Comparison of ENCODE assay signal across 21 cellular contexts in genomic region chr9:108549184-108549583, GRCh38.
DNase-seq lines count a peak whose midpoint lies in the region; ATAC-seq and TF ChIP-seq lines count a peak whose summit lies in the region.
"Had no signal": no experiment of that assay in that cellular context is flagged by ENCODE, and none has a peak within 500 bp of the region (broad histone marks: within the 10 kb centered on the region; RNA-seq: fewer than 3 reads in every experiment).

No MANE protein-coding gene starts in this region.

- no peaks in the 10 kb centered on the region for H3K27me3 Mint-ChIP-seq in Calu3 (ENCODE audit: unreplicated experiment)
- H3K27me3 Mint-ChIP-seq in HFFc6 (ENCODE audit: insufficient read depth), result peaks cover 3% of the 10 kb centered on the region; the same call in 1 of the 2 replicates
- H3K27me3 Mint-ChIP-seq: activated CD8-positive, alpha-beta T cell treated with anti-CD3 and anti-CD28 coated beads for 36 hours; central memory CD8-positive, alpha-beta T cell; effector memory CD8-positive, alpha-beta T cell had no signal

- H3K27ac ChIP-seq in esophagus (ENCODE audit: low read depth in 2 of 2, low read length in 1 of 2), result peak overlapping the region; percentile 85 to 90
- H3K27ac ChIP-seq: GM23248, right atrium auricular region, WERI-Rb-1 had no signal

- intact Hi-C loops in Calu3 (cut with micrococcal nuclease; ENCODE audit: unreplicated experiment), result no loop called here
- intact Hi-C loops in mucosa of descending colon (cut with DNase I, micrococcal nuclease), result no loop called here

- peaks cover 39% of the 10 kb centered on the region for H3K4me1 Mint-ChIP-seq in Calu3 (ENCODE audit: low read depth, unreplicated experiment)
- peaks cover 58% of the 10 kb centered on the region for H3K4me1 Mint-ChIP-seq in HFFc6 (ENCODE audit: low read depth)
- H3K4me1 Mint-ChIP-seq: central memory CD8-positive, alpha-beta T cell had no signal

- H3K4me3 Mint-ChIP-seq in Calu3 (ENCODE audit: low read depth, unreplicated experiment) (no peak overlapping the region), HFFc6 (no peak overlapping the region)
- H3K4me3 Mint-ChIP-seq: activated CD8-positive, alpha-beta T cell treated with anti-CD3 and anti-CD28 coated beads for 36 hours; activated T-cell treated with anti-CD3 and anti-CD28 coated beads, Interleukin-2, amount 50 U/mL, for 72 hours; central memory CD8-positive, alpha-beta T cell; effector memory CD8-positive, alpha-beta T cell had no signal

- H3K27ac Mint-ChIP-seq in Calu3 (ENCODE audit: unreplicated experiment), result peak overlapping the region; percentile 79
- H3K27ac Mint-ChIP-seq in HFFc6, result no peak overlapping the region
- H3K27ac Mint-ChIP-seq: activated CD8-positive, alpha-beta T cell treated with anti-CD3 and anti-CD28 coated beads for 36 hours; activated T-cell treated with anti-CD3 and anti-CD28 coated beads, Interleukin-2, amount 50 U/mL, for 72 hours; effector memory CD8-positive, alpha-beta T cell had no signal

- peak; percentile 72 for ATAC-seq in mucosa of descending colon
- ATAC-seq: activated CD8-positive, alpha-beta T cell treated with anti-CD3 and anti-CD28 coated beads for 36 hours; activated T-cell treated with anti-CD3 and anti-CD28 coated beads, Interleukin-2, amount 50 U/mL, for 72 hours; effector memory CD8-positive, alpha-beta T cell; Panc1 had no signal

- TF ChIP-seq CTCF in Calu3 (IDR thresholded peaks at IDR 0.05; ENCODE audit: unreplicated experiment), result no peak
- TF ChIP-seq CTCF in mucosa of descending colon (IDR thresholded peaks at IDR 0.05), result no peak
- TF ChIP-seq CTCF in foreskin fibroblast (IDR thresholded peaks at IDR 0.05; ENCODE audit: low read depth, low read length), result no peak
- TF ChIP-seq CTCF in HFFc6 (IDR thresholded peaks at IDR 0.05), result no peak

- H3K9me3 ChIP-seq in esophagus (ENCODE audit: control insufficient read depth in 2 of 2, insufficient read depth in 1 of 2, low read depth in 1 of 2, low read length in 1 of 2), result no peaks in the 10 kb centered on the region
- no peaks in the 10 kb centered on the region for H3K9me3 ChIP-seq in mucosa of descending colon
- H3K9me3 ChIP-seq: right atrium auricular region, vagina had no signal

- DNase-seq in Calu3, result peak; percentile 64
- peak; percentile 24 for DNase-seq in NCI-H2196 treated with DMSO at 0.1 percent for 48 hours (lab: John Stamatoyannopoulos, UW; ENCODE audit: unreplicated experiment)
- no peak for DNase-seq in mucosa of descending colon
- DNase-seq in foreskin fibroblast, result no peak
- no peak for DNase-seq in activated naive CD4-positive, alpha-beta T cell treated with anti-CD3 and anti-CD28 coated beads, Interleukin-2, amount 50 U/mL, for 16 hours
- DNase-seq in HFFc6, result no peak
- DNase-seq in NCI-H82 (lab: John Stamatoyannopoulos, UW), result no peak
- DNase-seq: activated CD8-positive, alpha-beta T cell treated with anti-CD3 and anti-CD28 coated beads for 36 hours; activated T-cell treated with anti-CD3 and anti-CD28 coated beads, Interleukin-2, amount 50 U/mL, for 72 hours; effector memory CD8-positive, alpha-beta T cell; foreskin melanocyte; GM23248; midbrain; NCI-H1694; stimulated activated CD4-positive, alpha-beta T cell treated with anti-CD3 and anti-CD28 coated beads, Interleukin-1b, Interleukin-23, amount 100 ng/mL, for 48 hours; WERI-Rb-1 had no signal

- H3K27me3 ChIP-seq in esophagus (ENCODE audit: control insufficient read depth in 1 of 2, insufficient read depth in 2 of 2, low read length in 2 of 2), result no peaks in the 10 kb centered on the region
- H3K27me3 ChIP-seq: right atrium auricular region, vagina had no signal

- no TSS peak for BruUV-seq in Calu3 (replicated peaks; lab: Mats Ljungman, UMichigan)

- H3K36me3 Mint-ChIP-seq in Calu3 (ENCODE audit: insufficient read depth, unreplicated experiment), result peaks cover 9% of the 10 kb centered on the region
- H3K36me3 Mint-ChIP-seq in HFFc6 (ENCODE audit: low read depth), result no peaks in the 10 kb centered on the region

- peaks cover 0 to 3% of the 10 kb centered on the region in 2 donors for H3K4me1 ChIP-seq in esophagus (ENCODE audit: control insufficient read depth in 2 of 2, insufficient read depth in 2 of 2, low read length in 1 of 2)
- H3K4me1 ChIP-seq in mucosa of descending colon (ENCODE audit: low read depth), result no peaks in the 10 kb centered on the region
- H3K4me1 ChIP-seq: right atrium auricular region had no signal

- H3K4me3 ChIP-seq in esophagus (ENCODE audit: low read depth in 1 of 2, low read length in 2 of 2) (no peak overlapping the region), mucosa of descending colon (no peak overlapping the region), foreskin fibroblast (ENCODE audit: low read depth in 1 of 2, low read length in 2 of 2) (no peak overlapping the region)
- H3K4me3 ChIP-seq: GM23248, right atrium auricular region, vagina had no signal

- H3K9me3 Mint-ChIP-seq in Calu3 (ENCODE audit: low read depth, unreplicated experiment) (no peaks in the 10 kb centered on the region), HFFc6 (no peaks in the 10 kb centered on the region)
- H3K9me3 Mint-ChIP-seq: activated CD8-positive, alpha-beta T cell treated with anti-CD3 and anti-CD28 coated beads for 36 hours; activated T-cell treated with anti-CD3 and anti-CD28 coated beads, Interleukin-2, amount 50 U/mL, for 72 hours; central memory CD8-positive, alpha-beta T cell had no signal

- CTCF ChIA-PET in Calu3 (lab: Charles Lee), result interaction anchor here (0.7 to 1.2 kb wide), 3 partner anchors 17 to 155 kb away, joined by 3 to 4 read pairs (median 3); no protein-coding TSS in a partner anchor

- H3K36me3 ChIP-seq in esophagus (ENCODE audit: control insufficient read depth in 2 of 2, insufficient read depth in 2 of 2, low read length in 1 of 2) (no peaks in the 10 kb centered on the region), mucosa of descending colon (ENCODE audit: low read depth) (no peaks in the 10 kb centered on the region)
- H3K36me3 ChIP-seq: right atrium auricular region, vagina, WERI-Rb-1 had no signal

- 51 to 56% methylated on average over 3 of the region's 3 CpGs for WGBS in esophagus, 2 donors

Comparison
In these comparisons a context has a peak if more than half of its experiments do, and no peak if none do; other contexts are left out.
1. DNase-seq: peak in Calu3 (single experiment) and NCI-H2196 treated with DMSO at 0.1 percent for 48 hours (single experiment); none in mucosa of descending colon (0 of 3), foreskin fibroblast (0 of 2), activated naive CD4-positive, alpha-beta T cell treated with anti-CD3 and anti-CD28 coated beads, Interleukin-2, amount 50 U/mL, for 16 hours (single experiment), HFFc6 (single experiment) and NCI-H82 (single experiment).